10 cellular contexts compared by ENCODE assay signal in genomic region chr1:78070758-78071157, GRCh38. TPM values are rescaled to one million over a fixed set of nuclear protein-coding genes. Genes with fewer than 3 reads are reported as not detected.
DNase-seq lines count a peak whose midpoint lies in the region; ATAC-seq and TF ChIP-seq lines count a peak whose summit lies in the region.
"Had no signal": no experiment of that assay in that cellular context is flagged by ENCODE, and none has a peak within 500 bp of the region (broad histone marks: within the 10 kb centered on the region; RNA-seq: fewer than 3 reads in every experiment).

No MANE protein-coding gene starts in this region.

- H3K4me3 Mint-ChIP-seq in T-helper 2 cell treated with Interferon-gamma antibody and Interleukin-4, amounts not matched to agents 5 μg/mL and 100 μg/mL, for 36 hours = no peak overlapping the region

- H3K36me3 ChIP-seq in prostate gland = no peaks in the 10 kb centered on the region

- no peak overlapping the region for H3K27ac ChIP-seq in prostate gland

- no peak for TF ChIP-seq POLR2A in prostate gland (IDR thresholded peaks at IDR 0.05)

- no peaks in the 10 kb centered on the region for H3K36me3 Mint-ChIP-seq in T-helper 2 cell treated with Interferon-gamma antibody and Interleukin-4, amounts not matched to agents 5 μg/mL and 100 μg/mL, for 36 hours (ENCODE audit: low read depth)

- no peaks in the 10 kb centered on the region for H3K27me3 ChIP-seq in prostate gland (replicated peaks; ENCODE audit: insufficient read depth)

- peak; percentile 78 for ATAC-seq in GM21717 (IDR thresholded peaks at IDR 0.05; ENCODE audit: unreplicated experiment)
- ATAC-seq in left ventricle myocardium superior = peak; percentile 79

- H3K4me1 Mint-ChIP-seq in T-helper 2 cell treated with Interferon-gamma antibody and Interleukin-4, amounts not matched to agents 5 μg/mL and 100 μg/mL, for 36 hours (ENCODE audit: low read depth) = no peaks in the 10 kb centered on the region

- DNase-seq in AG09309 (ENCODE audit: low read depth) (peak; percentile 61), RKO (ENCODE audit: low spot score) (peak; percentile 43), left ventricle myocardium superior (no peak), prostate gland (ENCODE audit: low spot score) (no peak), NCI-H526 treated with DMSO at 0.1 percent for 48 hours (lab: John Stamatoyannopoulos, UW) (no peak), pons (ENCODE audit: low spot score) (no peak)
- DNase-seq in T-helper 2 cell treated with Interferon-gamma antibody and Interleukin-4, amounts not matched to agents 5 μg/mL and 100 μg/mL, for 36 hours (ENCODE audit: low spot score) = no peak
- DNase-seq: islet precursor cell, OCI-M1 had no signal

- TF ChIP-seq CTCF in AG09309 (IDR thresholded peaks at IDR 0.05; ENCODE audit: control insufficient read depth, insufficient read depth, low read depth, low read length, missing control alignments) (no peak), prostate gland (IDR thresholded peaks at IDR 0.05) (no peak)

- intact Hi-C loops in left ventricle myocardium superior (cut with micrococcal nuclease) = no loop called here
- intact Hi-C loops in prostate gland (cut with DNase I) = no loop called here

- peaks cover 14% of the 10 kb centered on the region for H3K27me3 Mint-ChIP-seq in T-helper 2 cell treated with Interferon-gamma antibody and Interleukin-4, amounts not matched to agents 5 μg/mL and 100 μg/mL, for 36 hours (ENCODE audit: low read depth)

- no peak overlapping the region for H3K27ac Mint-ChIP-seq in T-helper 2 cell treated with Interferon-gamma antibody and Interleukin-4, amounts not matched to agents 5 μg/mL and 100 μg/mL, for 36 hours

- H3K9me3 Mint-ChIP-seq in T-helper 2 cell treated with Interferon-gamma antibody and Interleukin-4, amounts not matched to agents 5 μg/mL and 100 μg/mL, for 36 hours = no peaks in the 10 kb centered on the region

- H3K9me3 ChIP-seq in prostate gland = no peaks in the 10 kb centered on the region

- H3K4me3 ChIP-seq in AG09309 (ENCODE audit: control insufficient read depth, low read depth, low read length) = no peak overlapping the region
- no peak overlapping the region for H3K4me3 ChIP-seq in prostate gland

- 12% methylated on average over 2 of the region's 2 CpGs for WGBS in prostate gland

- H3K4me1 ChIP-seq in prostate gland (replicated peaks) = no peaks in the 10 kb centered on the region

RNA-seq across cellular contexts. Expression of gene GIPC2, which starts 25.0 kb away (rescaled TPM):
- total RNA-seq in left ventricle myocardium superior = 4.9 TPM
- 1 to 10 TPM; 2.0 to 2.2 TPM for total RNA-seq in prostate gland

Comparison
In these comparisons a context has a peak if more than half of its experiments do, and no peak if none do; other contexts are left out.
1. DNase-seq: peak in AG09309 (single experiment) and RKO (single experiment); none in left ventricle myocardium superior (single experiment), prostate gland (single experiment), T-helper 2 cell treated with Interferon-gamma antibody and Interleukin-4, amounts not matched to agents 5 μg/mL and 100 μg/mL, for 36 hours (single experiment), NCI-H526 treated with DMSO at 0.1 percent for 48 hours (single experiment) and pons (single experiment).